ENCODE assay signal across 8 cellular contexts in genomic region chr5:178551059-178551458, GRCh38. TPM values are rescaled to one million over a fixed set of nuclear protein-coding genes. Genes with fewer than 3 reads are reported as not detected.
DNase-seq lines count a peak whose midpoint lies in the region; ATAC-seq and TF ChIP-seq lines count a peak whose summit lies in the region.

No MANE protein-coding gene starts in this region.

- H3K27me3 ChIP-seq in kidney epithelial cell (ENCODE audit: control insufficient read depth, insufficient read depth, low read length) = no peaks in the 10 kb centered on the region

- DNase-seq in AG20443 (ENCODE audit: low spot score) = peak; percentile 46
- peak; percentile 34 for DNase-seq in HuH-7 (ENCODE audit: low spot score)
- no peak for DNase-seq in kidney epithelial cell (ENCODE audit: low read depth)
- no peak for DNase-seq in stimulated activated CD4-positive, alpha-beta T cell treated with anti-CD3 and anti-CD28 coated beads, Interleukin-2, amount 100 ng/mL, for 24 hours

- ATAC-seq in GM21515 (IDR thresholded peaks at IDR 0.05; ENCODE audit: unreplicated experiment) = no peak
- ATAC-seq in HG02571 (IDR thresholded peaks at IDR 0.05; ENCODE audit: unreplicated experiment) = no peak
- no peak for ATAC-seq in HG02678 (IDR thresholded peaks at IDR 0.05; ENCODE audit: unreplicated experiment)

- TF ChIP-seq CTCF in WI38 (IDR thresholded peaks at IDR 0.05; ENCODE audit: low read depth, low read length) (peak; percentile 4; the same call in 1 of the 2 replicates), kidney epithelial cell (IDR thresholded peaks at IDR 0.05; ENCODE audit: insufficient read depth, low read length, poor library complexity, severe bottlenecking) (peak; percentile 39)

- H3K4me3 ChIP-seq in WI38 (ENCODE audit: low read depth, low read length) (no peak overlapping the region), kidney epithelial cell (ENCODE audit: low read depth, low read length) (no peak overlapping the region)

- H3K36me3 ChIP-seq in kidney epithelial cell (ENCODE audit: control insufficient read depth, insufficient read depth, low read length) = no peaks in the 10 kb centered on the region

RNA-seq across cellular contexts. Expression of gene COL23A1, which starts 39.1 kb away (rescaled TPM):
- 0.17 and 0.21 TPM in 2 replicates for total RNA-seq in kidney epithelial cell

Comparison
In these comparisons a context has a peak if more than half of its experiments do, and no peak if none do; other contexts are left out.
1. DNase-seq: peak in AG20443 (single experiment) and HuH-7 (single experiment); none in kidney epithelial cell (single experiment) and stimulated activated CD4-positive, alpha-beta T cell treated with anti-CD3 and anti-CD28 coated beads, Interleukin-2, amount 100 ng/mL, for 24 hours (0 of 2).